ENCODE assay signal across 9 cellular contexts in the genomic region with DNA sequence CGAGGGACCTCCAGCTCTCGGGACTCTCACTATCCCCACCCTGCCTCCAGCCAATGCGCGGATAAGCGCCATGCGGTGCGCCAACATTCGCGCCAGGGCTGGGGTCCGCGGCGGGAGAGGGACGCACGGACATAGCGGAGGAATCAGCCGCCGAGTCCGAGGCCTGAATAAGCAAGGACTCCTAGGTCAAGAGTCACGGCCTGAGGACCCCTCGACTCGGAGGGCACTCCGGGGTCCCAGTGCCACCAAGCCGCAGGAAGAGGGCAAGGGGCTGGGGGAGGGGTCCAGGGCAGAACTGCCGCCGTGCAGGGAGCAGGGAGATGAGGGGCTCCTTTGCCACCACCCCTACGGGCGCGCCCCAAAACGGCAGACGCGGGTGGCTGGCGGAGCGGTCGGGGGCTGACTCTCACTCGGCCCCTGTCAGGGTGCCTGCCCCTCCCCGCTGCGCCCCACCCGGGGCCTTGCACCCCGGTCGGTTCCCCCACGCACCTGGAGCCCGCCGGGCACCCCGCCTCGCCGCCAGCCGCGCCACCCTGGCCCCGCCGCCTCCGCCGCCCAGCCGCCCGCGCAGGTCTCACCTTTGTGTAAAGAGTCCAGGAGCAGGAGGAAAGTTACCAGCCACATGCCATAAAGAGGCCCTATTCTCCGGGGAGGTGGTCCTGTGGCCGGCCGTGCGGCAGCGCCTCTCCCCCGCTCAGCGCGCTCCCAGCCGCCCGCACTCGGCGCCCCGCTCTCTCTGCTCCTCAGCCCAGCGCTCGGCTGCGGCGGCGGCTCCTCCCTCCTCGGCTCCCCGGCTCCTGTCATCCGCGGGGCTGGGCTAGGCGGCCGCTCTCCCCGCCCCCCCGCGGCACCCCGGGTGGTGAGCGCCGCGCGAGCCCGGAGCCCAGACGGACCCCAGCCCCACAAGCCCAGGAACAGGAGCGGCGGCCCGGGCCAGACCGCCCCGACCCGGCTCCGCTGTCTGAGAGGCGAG. TPM values are rescaled to one million over a fixed set of nuclear protein-coding genes. Genes with fewer than 3 reads are reported as not detected.
A peak's percentile ranks its signal among the peaks of the same experiment; 100 is the strongest.
DNase-seq lines count a peak whose midpoint lies in the region; ATAC-seq, FAIRE-seq and TF ChIP-seq lines count a peak whose summit lies in the region.
"Had no signal": no experiment of that assay in that cellular context is flagged by ENCODE, and none has a peak within 500 bp of the region (broad histone marks: within the 10 kb centered on the region; RNA-seq: fewer than 3 reads in every experiment).

A gene with protein sequence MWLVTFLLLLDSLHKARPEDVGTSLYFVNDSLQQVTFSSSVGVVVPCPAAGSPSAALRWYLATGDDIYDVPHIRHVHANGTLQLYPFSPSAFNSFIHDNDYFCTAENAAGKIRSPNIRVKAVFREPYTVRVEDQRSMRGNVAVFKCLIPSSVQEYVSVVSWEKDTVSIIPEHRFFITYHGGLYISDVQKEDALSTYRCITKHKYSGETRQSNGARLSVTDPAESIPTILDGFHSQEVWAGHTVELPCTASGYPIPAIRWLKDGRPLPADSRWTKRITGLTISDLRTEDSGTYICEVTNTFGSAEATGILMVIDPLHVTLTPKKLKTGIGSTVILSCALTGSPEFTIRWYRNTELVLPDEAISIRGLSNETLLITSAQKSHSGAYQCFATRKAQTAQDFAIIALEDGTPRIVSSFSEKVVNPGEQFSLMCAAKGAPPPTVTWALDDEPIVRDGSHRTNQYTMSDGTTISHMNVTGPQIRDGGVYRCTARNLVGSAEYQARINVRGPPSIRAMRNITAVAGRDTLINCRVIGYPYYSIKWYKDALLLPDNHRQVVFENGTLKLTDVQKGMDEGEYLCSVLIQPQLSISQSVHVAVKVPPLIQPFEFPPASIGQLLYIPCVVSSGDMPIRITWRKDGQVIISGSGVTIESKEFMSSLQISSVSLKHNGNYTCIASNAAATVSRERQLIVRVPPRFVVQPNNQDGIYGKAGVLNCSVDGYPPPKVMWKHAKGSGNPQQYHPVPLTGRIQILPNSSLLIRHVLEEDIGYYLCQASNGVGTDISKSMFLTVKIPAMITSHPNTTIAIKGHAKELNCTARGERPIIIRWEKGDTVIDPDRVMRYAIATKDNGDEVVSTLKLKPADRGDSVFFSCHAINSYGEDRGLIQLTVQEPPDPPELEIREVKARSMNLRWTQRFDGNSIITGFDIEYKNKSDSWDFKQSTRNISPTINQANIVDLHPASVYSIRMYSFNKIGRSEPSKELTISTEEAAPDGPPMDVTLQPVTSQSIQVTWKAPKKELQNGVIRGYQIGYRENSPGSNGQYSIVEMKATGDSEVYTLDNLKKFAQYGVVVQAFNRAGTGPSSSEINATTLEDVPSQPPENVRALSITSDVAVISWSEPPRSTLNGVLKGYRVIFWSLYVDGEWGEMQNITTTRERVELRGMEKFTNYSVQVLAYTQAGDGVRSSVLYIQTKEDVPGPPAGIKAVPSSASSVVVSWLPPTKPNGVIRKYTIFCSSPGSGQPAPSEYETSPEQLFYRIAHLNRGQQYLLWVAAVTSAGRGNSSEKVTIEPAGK (N-terminal part only) (minus strand): TSS at position 761 of the 973 bp plus-strand sequence. CDS start 137 bp downstream, at position 624.

- no CpG with 5 or more reads among the region's 97 CpGs for WGBS in gastroesophageal sphincter (ENCODE audit: low coverage in 1 of 2), 2 donors
- WGBS in pancreas, 2 donors = 3 to 5% methylated on average over 77 to 97 of the region's 97 CpGs

- H3K27ac ChIP-seq in gastroesophageal sphincter (no peak within 1 kb of the TSS), pancreas (no peak within 1 kb of the TSS)

- no peak for TF ChIP-seq CTCF in gastroesophageal sphincter (IDR thresholded peaks at IDR 0.05)
- TF ChIP-seq CTCF in pancreas (IDR thresholded peaks at IDR 0.05) = no peak

- intact Hi-C loops in pancreas (cut with DNase I) = no loop called here

- DNase-seq in H7 (peak; percentile 93), pancreas (peak in 1 of 6 donors; percentile 79), epidermal melanocyte (ENCODE audit: insufficient read length, low spot score) (no peak), foreskin melanocyte (no peak)
- peak; percentile 46 to 57 for DNase-seq in activated CD4-positive, alpha-beta T cell treated with anti-CD3 and anti-CD28 coated beads, Interleukin-2, amount 50 U/mL, for 48 hours

- TF ChIP-seq EP300 in gastroesophageal sphincter (IDR thresholded peaks at IDR 0.05) = no peak

- ATAC-seq in gastroesophageal sphincter (peak; percentile 78), pancreas (peak; percentile 55 to 85 (median 82)), HG03095 (IDR thresholded peaks at IDR 0.05; ENCODE audit: unreplicated experiment) (no peak), HG02973 (IDR thresholded peaks at IDR 0.05; ENCODE audit: unreplicated experiment) (no peak)

- no peaks in the 10 kb centered on the region for H3K36me3 ChIP-seq in H7 (replicated peaks; ENCODE audit: control insufficient read depth, insufficient read depth, low read length)
- H3K36me3 ChIP-seq in gastroesophageal sphincter = no peaks in the 10 kb centered on the region
- no peaks in the 10 kb centered on the region for H3K36me3 ChIP-seq in pancreas

- H3K27me3 ChIP-seq in H7 (ENCODE audit: control insufficient read depth, insufficient read depth, low read length) (peaks cover 60% of the 10 kb centered on the region), gastroesophageal sphincter (peaks cover 65% of the 10 kb centered on the region), pancreas (peaks cover 0 to 7% (median 2%) of the 10 kb centered on the region in 4 donors)

- H3K9me3 ChIP-seq in gastroesophageal sphincter (no peaks in the 10 kb centered on the region), pancreas (no peaks in the 10 kb centered on the region)

- H3K4me1 ChIP-seq in gastroesophageal sphincter (peaks cover 0 to 21% (median 18%) of the 10 kb centered on the region in 3 donors), pancreas (peaks cover 6 to 7% (median 7%) of the 10 kb centered on the region in 3 donors)

- TF ChIP-seq POLR2A in gastroesophageal sphincter (IDR thresholded peaks at IDR 0.05) = no peak

- no peak for FAIRE-seq in pancreas (lab: Jason Lieb, UNC)
- FAIRE-seq: endometrium had no signal

- H3K4me3 ChIP-seq in H7 (ENCODE audit: insufficient read depth, low read depth, low read length) (peak within 1 kb of the TSS; percentile 37), gastroesophageal sphincter (peak within 1 kb of the TSS in 1 of 2 donors; percentile 49), pancreas (peak within 1 kb of the TSS in 3 of 4 donors; percentile 2 to 41 (median 31))

RNA-seq across cellular contexts. Expression of the gene that starts here (rescaled TPM):
- total RNA-seq in H7 (2014; rRNA removed; shearing (Covaris generic)) = 0.33 and 0.59 TPM in 2 replicates
- total RNA-seq in gastroesophageal sphincter (1 to 10 TPM in 1 of 4 donors, under 1 TPM in 3; 0.35 to 2.5 (median 0.73) TPM), pancreas (1 to 10 TPM in 5 of 6 donors, under 1 TPM in 1; 0.69 to 2.7 (median 1.8) TPM)
- 1 to 10 TPM; 1.7 to 1.9 TPM for polyA plus RNA-seq in pancreas

Comparison
In these comparisons a context has a peak if more than half of its experiments do, and no peak if none do; other contexts are left out.
1. Peak in DNase-seq and H3K4me3 ChIP-seq in H7; RNA of the gene not detected or under 1 TPM.
2. DNase-seq: peak in activated CD4-positive, alpha-beta T cell treated with anti-CD3 and anti-CD28 coated beads, Interleukin-2, amount 50 U/mL, for 48 hours (2 of 2); none in epidermal melanocyte (single experiment) and foreskin melanocyte (single experiment).
3. ATAC-seq: peak in gastroesophageal sphincter (single experiment) and pancreas (4 of 4); none in HG03095 (single experiment) and HG02973 (single experiment).